In genomic region chr12:93442411-93443340, GRCh38 we compare ENCODE assay signal across 1 cellular context.
TF ChIP-seq lines count a peak whose summit lies in the region.

No MANE protein-coding gene starts in this region.

TF ChIP-seq in K562, 482 proteins besides CTCF, POLR2A, EP300 and RAD21 (continued from another document):
- no peak for TF ChIP-seq ZNF408 (CRISPR knock-in tag; IDR thresholded peaks at IDR 0.05; ENCODE audit: low read depth)
- 0 out of 2 replicates have a peak, but pooled peaks have one; percentile 21 for TF ChIP-seq HDAC2 (IDR thresholded peaks at IDR 0.05)
- peak; percentile 33; the same call in 1 of the 2 replicates for TF ChIP-seq SMARCA4 (IDR thresholded peaks at IDR 0.05)
- TF ChIP-seq FOXO4 (CRISPR knock-in tag; IDR thresholded peaks at IDR 0.05), result 0 out of 2 replicates have a peak, but pooled peaks have one; percentile 55
- TF ChIP-seq ZFP1 (CRISPR knock-in tag; IDR thresholded peaks at IDR 0.05), result no peak
- 0 out of 4 replicates have a peak, but pooled peaks of 1 of the 2 experiments have one; percentile 23 for TF ChIP-seq ARNT (IDR thresholded peaks at IDR 0.05)
- peak in 1 of 2 experiments; percentile 59; a peak in 1 of 4 replicates for TF ChIP-seq FOXA3 (CRISPR knock-in tag; conservative IDR thresholded peaks at IDR 0.05 in 1 of 2, IDR thresholded peaks at IDR 0.05 in 1 of 2)
- TF ChIP-seq TEAD1 (CRISPR knock-in tag; IDR thresholded peaks at IDR 0.05), result peak in 1 of 2 experiments; percentile 55; a peak in 1 of 4 replicates
- no peak for TF ChIP-seq REST (CRISPR knock-in tag; IDR thresholded peaks at IDR 0.05; ENCODE audit: low read depth)
- TF ChIP-seq PREB (CRISPR knock-in tag; IDR thresholded peaks at IDR 0.05), result 0 out of 2 replicates have a peak, but pooled peaks have one; percentile 33
- peak; percentile 38; the same call in 1 of the 2 replicates for TF ChIP-seq USF1 (CRISPR knock-in tag; IDR thresholded peaks at IDR 0.05)
- TF ChIP-seq EP400 (IDR thresholded peaks at IDR 0.05), result 0 out of 2 replicates have a peak, but pooled peaks have one; percentile 5
- 0 out of 2 replicates have a peak, but pooled peaks have one; percentile 0 for TF ChIP-seq SUPT5H (IDR thresholded peaks at IDR 0.05)
- TF ChIP-seq ZNF23 (CRISPR knock-in tag; IDR thresholded peaks at IDR 0.05), result 0 out of 2 replicates have a peak, but pooled peaks have one; percentile 25
- TF ChIP-seq POLR2H (tag; IDR thresholded peaks at IDR 0.05; ENCODE audit: low read depth), result peak; percentile 67; the same call in 1 of the 2 replicates
- no peak for TF ChIP-seq BACH1 (tag; IDR thresholded peaks at IDR 0.05)
- TF ChIP-seq ZBTB12 (CRISPR knock-in tag; IDR thresholded peaks at IDR 0.05), result no peak
- peak; percentile 16; the same call in 1 of the 2 replicates for TF ChIP-seq NFRKB (IDR thresholded peaks at IDR 0.05; ENCODE audit: low read depth)
- peak; percentile 36; the same call in 1 of the 2 replicates for TF ChIP-seq ZNF57 (CRISPR knock-in tag; IDR thresholded peaks at IDR 0.05)
- peak; percentile 10; the same call in 1 of the 2 replicates for TF ChIP-seq L3MBTL2 (IDR thresholded peaks at IDR 0.05)
- no peak for TF ChIP-seq ZNF449 (CRISPR knock-in tag; IDR thresholded peaks at IDR 0.05)
- TF ChIP-seq MXI1 (IDR thresholded peaks at IDR 0.05; ENCODE audit: low read depth, low read length), result no peak
- TF ChIP-seq GATAD2A (IDR thresholded peaks at IDR 0.05), result no peak
- TF ChIP-seq ZC3H4 (CRISPR knock-in tag; IDR thresholded peaks at IDR 0.05; ENCODE audit: borderline replicate concordance), result no peak
- TF ChIP-seq ARHGAP35 (IDR thresholded peaks at IDR 0.05; ENCODE audit: partially characterized antibody), result no peak
- no peak for TF ChIP-seq RERE (CRISPR knock-in tag; IDR thresholded peaks at IDR 0.05; ENCODE audit: borderline replicate concordance)
- TF ChIP-seq ZMIZ1 (IDR thresholded peaks at IDR 0.05; ENCODE audit: low read depth in 2 of 2, low read length in 2 of 2), result no peak
- peak; percentile 44; the same call in 1 of the 2 replicates for TF ChIP-seq DPF2 (IDR thresholded peaks at IDR 0.05)
- peak; percentile 5 for TF ChIP-seq POLR2B (IDR thresholded peaks at IDR 0.05; ENCODE audit: low read depth, partially characterized antibody)
- peak; percentile 0; the same call in 1 of the 2 replicates for TF ChIP-seq CTBP1 (IDR thresholded peaks at IDR 0.05; ENCODE audit: borderline replicate concordance)
TF ChIP-seq in K562: peak in this region for 41.
